Comparison of ENCODE assay signal across 21 cellular contexts in genomic region chr4:118962540-118962939, GRCh38.
"Had no signal": no experiment of that assay in that cellular context is flagged by ENCODE, and none has a peak within 500 bp of the region (broad histone marks: within the 10 kb centered on the region; RNA-seq: fewer than 3 reads in every experiment).

No MANE protein-coding gene starts in this region.

- H3K4me1 ChIP-seq: body of pancreas, parathyroid adenoma had no signal

- H3K9me3 Mint-ChIP-seq: activated CD4-positive, alpha-beta memory T cell treated with anti-CD3 and anti-CD28 coated beads, Interleukin-2, amount 10 ng/mL, durations not matched to agents 7 days and 5 days; activated T-cell treated with anti-CD3 and anti-CD28 coated beads, Interleukin-2, amount 50 U/mL, for 24 hours; naive thymus-derived CD4-positive, alpha-beta T cell; stimulated activated naive B cell treated with anti-CD40 and anti-IgM and Interleukin-4, amounts not matched to agents 10 μg/mL and 1 μg/mL and 100 μg/mL, for 72 hours had no signal

- H3K9me3 ChIP-seq: adrenal gland, body of pancreas, SK-N-SH had no signal

- ATAC-seq: activated CD4-positive, alpha-beta T cell treated with anti-CD3 and anti-CD28 coated beads for 36 hours; body of pancreas; naive thymus-derived CD4-positive, alpha-beta T cell; stimulated activated naive B cell treated with anti-CD40 and anti-IgM and Interleukin-4, amounts not matched to agents 10 μg/mL and 1 μg/mL and 100 μg/mL, for 72 hours had no signal

- H3K27me3 ChIP-seq: adrenal gland, body of pancreas had no signal

- H3K9ac ChIP-seq: parathyroid adenoma, SK-N-SH had no signal

- H3K27me3 Mint-ChIP-seq: activated CD4-positive, alpha-beta T cell treated with anti-CD3 and anti-CD28 coated beads for 36 hours had no signal

- H3K27ac ChIP-seq: adrenal gland, body of pancreas, parathyroid adenoma, skin epidermis, WERI-Rb-1 had no signal

- H3K27ac Mint-ChIP-seq: activated CD4-positive, alpha-beta memory T cell treated with anti-CD3 and anti-CD28 coated beads, Interleukin-2, amount 10 ng/mL, durations not matched to agents 7 days and 5 days; activated CD4-positive, alpha-beta T cell treated with anti-CD3 and anti-CD28 coated beads for 36 hours; activated T-cell treated with anti-CD3 and anti-CD28 coated beads, Interleukin-2, amount 50 U/mL, for 24 hours; naive thymus-derived CD4-positive, alpha-beta T cell; stimulated activated naive B cell treated with anti-CD40 and anti-IgM and Interleukin-4, amounts not matched to agents 10 μg/mL and 1 μg/mL and 100 μg/mL, for 72 hours had no signal

- H3K4me1 Mint-ChIP-seq: activated CD4-positive, alpha-beta memory T cell treated with anti-CD3 and anti-CD28 coated beads, Interleukin-2, amount 10 ng/mL, durations not matched to agents 7 days and 5 days; activated CD4-positive, alpha-beta T cell treated with anti-CD3 and anti-CD28 coated beads for 36 hours had no signal

- H3K4me3 Mint-ChIP-seq: activated CD4-positive, alpha-beta memory T cell treated with anti-CD3 and anti-CD28 coated beads, Interleukin-2, amount 10 ng/mL, durations not matched to agents 7 days and 5 days; activated CD4-positive, alpha-beta T cell treated with anti-CD3 and anti-CD28 coated beads for 36 hours; activated T-cell treated with anti-CD3 and anti-CD28 coated beads, Interleukin-2, amount 50 U/mL, for 24 hours; naive thymus-derived CD4-positive, alpha-beta T cell; stimulated activated naive B cell treated with anti-CD40 and anti-IgM and Interleukin-4, amounts not matched to agents 10 μg/mL and 1 μg/mL and 100 μg/mL, for 72 hours had no signal

- H3K36me3 ChIP-seq: adrenal gland, WERI-Rb-1 had no signal

- H3K4me3 ChIP-seq: adrenal gland, body of pancreas, skin epidermis had no signal

- H3K36me3 Mint-ChIP-seq: naive thymus-derived CD4-positive, alpha-beta T cell; stimulated activated naive B cell treated with anti-CD40 and anti-IgM and Interleukin-4, amounts not matched to agents 10 μg/mL and 1 μg/mL and 100 μg/mL, for 72 hours had no signal

- DNase-seq: activated CD4-positive, alpha-beta memory T cell treated with anti-CD3 and anti-CD28 coated beads, Interleukin-2, amount 10 ng/mL, durations not matched to agents 7 days and 5 days; activated CD4-positive, alpha-beta T cell treated with anti-CD3 and anti-CD28 coated beads for 36 hours; activated naive CD4-positive, alpha-beta T cell treated with anti-CD3 and anti-CD28 coated beads, Interleukin-2, amount 50 U/mL, for 16 hours; activated T-cell treated with anti-CD3 and anti-CD28 coated beads, Interleukin-2, amount 50 U/mL, for 24 hours; adrenal gland; body of pancreas; central memory CD4-positive, alpha-beta T cell; cortex of kidney; effector CD4-positive, alpha-beta T cell; mammary epithelial cell; naive thymus-derived CD4-positive, alpha-beta T cell; retina; SK-N-SH; stimulated activated CD4-positive, alpha-beta T cell treated with anti-CD3 and anti-CD28 coated beads, Interleukin-15, amount 100 ng/mL, for 24 hours; stimulated activated CD4-positive, alpha-beta T cell treated with anti-CD3 and anti-CD28 coated beads, Interleukin-4, amount 100 ng/mL, for 1 hour; stimulated activated naive B cell treated with anti-CD40 and anti-IgM and Interleukin-4, amounts not matched to agents 10 μg/mL and 1 μg/mL and 100 μg/mL, for 72 hours; T-helper 1 cell; trophoblast cell; WERI-Rb-1 had no signal
